Comparison of ENCODE assay signal across 8 cellular contexts in the genomic region with DNA sequence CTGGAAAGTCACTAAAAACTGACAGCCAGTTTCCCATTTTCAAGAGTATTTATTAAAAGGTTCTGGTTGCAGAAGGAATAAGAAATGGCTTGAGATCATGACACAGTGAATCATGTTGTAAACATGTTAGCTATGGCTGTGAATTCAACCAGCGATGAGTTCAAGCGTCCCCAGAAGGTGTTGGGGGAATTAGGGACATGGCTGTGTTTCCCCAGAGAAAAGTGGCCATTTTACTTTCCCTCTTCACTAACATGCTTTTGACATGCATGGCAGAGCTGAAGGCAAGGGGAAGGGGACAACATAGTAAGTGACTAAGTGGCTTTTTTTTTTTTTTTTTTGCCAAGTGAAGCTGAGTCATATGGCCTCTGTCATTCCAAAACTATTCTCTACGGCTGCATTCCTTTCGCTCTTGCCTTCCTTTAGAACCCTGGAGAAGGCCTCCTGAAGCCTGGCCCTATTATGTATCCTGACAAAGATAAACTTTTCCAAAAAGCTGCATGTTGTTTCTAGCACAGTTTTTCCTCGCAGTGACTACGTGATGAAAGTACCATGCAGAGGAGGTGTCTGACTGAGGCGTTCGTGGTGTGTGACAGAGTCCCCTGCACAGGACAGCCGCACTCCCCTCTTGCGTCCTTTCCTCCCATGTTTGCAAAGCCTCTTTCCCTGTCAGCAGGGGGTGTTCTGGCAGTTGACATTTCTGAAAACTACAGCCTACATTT. TPM values are rescaled to one million over a fixed set of nuclear protein-coding genes. Genes with fewer than 3 reads are reported as not detected.
DNase-seq lines count a peak whose midpoint lies in the region; ATAC-seq and TF ChIP-seq lines count a peak whose summit lies in the region.

No MANE protein-coding gene starts in this region.

- H3K9me3 Mint-ChIP-seq in activated naive CD8-positive, alpha-beta T cell treated with anti-CD3 and anti-CD28 coated beads for 36 hours, result no peaks in the 10 kb centered on the region

- peaks cover 11% of the 10 kb centered on the region for H3K27me3 Mint-ChIP-seq in activated naive CD8-positive, alpha-beta T cell treated with anti-CD3 and anti-CD28 coated beads for 36 hours

- ATAC-seq in HG03060 (IDR thresholded peaks at IDR 0.05; ENCODE audit: low read depth, unreplicated experiment), result peak; percentile 32

- H3K27ac ChIP-seq in mesodermal cell (ENCODE audit: low read depth, low read length, severe bottlenecking), result peak overlapping the region; percentile 97

- H3K27me3 ChIP-seq in BJ (ENCODE audit: control insufficient read depth, insufficient read depth, low read length), result no peaks in the 10 kb centered on the region

- intact Hi-C loops in posterior cingulate gyrus (cut with DNase I), result no loop called here

- WGBS in mesodermal cell (ENCODE audit: insufficient coverage in 2 of 2), 2 experiments, result 26 to 27% methylated on average over 7 to 9 of the region's 10 CpGs

- CTCF ChIA-PET in BJ (lab: Yijun Ruan, JAX), result interaction anchor here (0.6 to 4.2 kb wide), 9 partner anchors 15 to 1014 kb away, joined by 3 to 25 read pairs (median 4); no protein-coding TSS in a partner anchor

- DNase-seq in BJ (ENCODE audit: low read depth) (no peak), cardiac fibroblast (ENCODE audit: low read depth in 2 of 2) (peak; percentile 89 to 97), posterior cingulate gyrus (no peak), NOMO-1 treated with dmso at 0.1 percent for 144 hours (lab: John Stamatoyannopoulos, UW; ENCODE audit: unreplicated experiment) (no peak), ecto neural progenitor cell (ENCODE audit: low spot score) (no peak)
- no peak for DNase-seq in activated naive CD8-positive, alpha-beta T cell treated with anti-CD3 and anti-CD28 coated beads for 36 hours

- no peaks in the 10 kb centered on the region for H3K36me3 Mint-ChIP-seq in activated naive CD8-positive, alpha-beta T cell treated with anti-CD3 and anti-CD28 coated beads for 36 hours

- H3K27ac Mint-ChIP-seq in activated naive CD8-positive, alpha-beta T cell treated with anti-CD3 and anti-CD28 coated beads for 36 hours, result no peak overlapping the region

- H3K4me3 ChIP-seq in BJ (ENCODE audit: low read depth, low read length) (no peak overlapping the region), cardiac fibroblast (replicated peaks in 1 of 2; ENCODE audit: low read depth in 2 of 2, low read length in 2 of 2) (peak overlapping the region in 1 of 2 donors; percentile 22), mesodermal cell (ENCODE audit: extremely low read depth, insufficient read depth, low read length, poor library complexity, severe bottlenecking) (no peak overlapping the region)

- POLR2A ChIA-PET in BJ (lab: Charles Lee), result interaction anchor here (0.5 to 1.1 kb wide), 2 partner anchors 21 to 77 kb away, joined by 3 to 18 read pairs; no protein-coding TSS in a partner anchor

- H3K36me3 ChIP-seq in BJ (ENCODE audit: control insufficient read depth, insufficient read depth, low read length) (no peaks in the 10 kb centered on the region), mesodermal cell (ENCODE audit: control insufficient read depth, insufficient read depth, low read length) (no peaks in the 10 kb centered on the region)

- no peaks in the 10 kb centered on the region for H3K4me1 Mint-ChIP-seq in activated naive CD8-positive, alpha-beta T cell treated with anti-CD3 and anti-CD28 coated beads for 36 hours

- H3K4me3 Mint-ChIP-seq in activated naive CD8-positive, alpha-beta T cell treated with anti-CD3 and anti-CD28 coated beads for 36 hours, result no peak overlapping the region

- TF ChIP-seq CTCF in BJ (IDR thresholded peaks at IDR 0.05; ENCODE audit: insufficient read depth, low read depth, low read length), result 0 out of 2 replicates have a peak, but pooled peaks have one; percentile 17
- peak; percentile 28 for TF ChIP-seq CTCF in cardiac fibroblast (IDR thresholded peaks at IDR 0.05; ENCODE audit: low read depth, low read length)

- peaks cover 39% of the 10 kb centered on the region for H3K4me1 ChIP-seq in mesodermal cell (ENCODE audit: control insufficient read depth, insufficient read depth, low read length, poor library complexity, severe bottlenecking)

- H3K9me3 ChIP-seq in mesodermal cell (ENCODE audit: control insufficient read depth, low read length), result no peaks in the 10 kb centered on the region

RNA-seq across cellular contexts. Expression of a gene that starts 46.9 kb away (rescaled TPM):
- 22.9 and 34.0 TPM in 2 replicates for polyA plus RNA-seq in BJ (2011; rRNA removed)
- polyA minus RNA-seq in BJ (2011; rRNA and poly(A)+ RNA removed), result 57.6 and 66.4 TPM in 2 replicates
- polyA plus RNA-seq in mesodermal cell (2013, experiment 1 of 2), result 9.6 TPM
- 8.5 TPM for polyA plus RNA-seq in mesodermal cell (2013, experiment 2 of 2)
- total RNA-seq in activated naive CD8-positive, alpha-beta T cell treated with anti-CD3 and anti-CD28 coated beads for 36 hours, result not detected

Comparison
In these comparisons a context has a peak if more than half of its experiments do, and no peak if none do; other contexts are left out.
1. DNase-seq: peak in cardiac fibroblast (2 of 2); none in BJ (single experiment), posterior cingulate gyrus (0 of 10), activated naive CD8-positive, alpha-beta T cell treated with anti-CD3 and anti-CD28 coated beads for 36 hours (single experiment), NOMO-1 treated with dmso at 0.1 percent for 144 hours (single experiment) and ecto neural progenitor cell (single experiment).